ENCODE assay signal across 2 cellular contexts in genomic region chr10:73785221-73785720, GRCh38.
TF ChIP-seq lines count a peak whose summit lies in the region.

A gene with protein sequence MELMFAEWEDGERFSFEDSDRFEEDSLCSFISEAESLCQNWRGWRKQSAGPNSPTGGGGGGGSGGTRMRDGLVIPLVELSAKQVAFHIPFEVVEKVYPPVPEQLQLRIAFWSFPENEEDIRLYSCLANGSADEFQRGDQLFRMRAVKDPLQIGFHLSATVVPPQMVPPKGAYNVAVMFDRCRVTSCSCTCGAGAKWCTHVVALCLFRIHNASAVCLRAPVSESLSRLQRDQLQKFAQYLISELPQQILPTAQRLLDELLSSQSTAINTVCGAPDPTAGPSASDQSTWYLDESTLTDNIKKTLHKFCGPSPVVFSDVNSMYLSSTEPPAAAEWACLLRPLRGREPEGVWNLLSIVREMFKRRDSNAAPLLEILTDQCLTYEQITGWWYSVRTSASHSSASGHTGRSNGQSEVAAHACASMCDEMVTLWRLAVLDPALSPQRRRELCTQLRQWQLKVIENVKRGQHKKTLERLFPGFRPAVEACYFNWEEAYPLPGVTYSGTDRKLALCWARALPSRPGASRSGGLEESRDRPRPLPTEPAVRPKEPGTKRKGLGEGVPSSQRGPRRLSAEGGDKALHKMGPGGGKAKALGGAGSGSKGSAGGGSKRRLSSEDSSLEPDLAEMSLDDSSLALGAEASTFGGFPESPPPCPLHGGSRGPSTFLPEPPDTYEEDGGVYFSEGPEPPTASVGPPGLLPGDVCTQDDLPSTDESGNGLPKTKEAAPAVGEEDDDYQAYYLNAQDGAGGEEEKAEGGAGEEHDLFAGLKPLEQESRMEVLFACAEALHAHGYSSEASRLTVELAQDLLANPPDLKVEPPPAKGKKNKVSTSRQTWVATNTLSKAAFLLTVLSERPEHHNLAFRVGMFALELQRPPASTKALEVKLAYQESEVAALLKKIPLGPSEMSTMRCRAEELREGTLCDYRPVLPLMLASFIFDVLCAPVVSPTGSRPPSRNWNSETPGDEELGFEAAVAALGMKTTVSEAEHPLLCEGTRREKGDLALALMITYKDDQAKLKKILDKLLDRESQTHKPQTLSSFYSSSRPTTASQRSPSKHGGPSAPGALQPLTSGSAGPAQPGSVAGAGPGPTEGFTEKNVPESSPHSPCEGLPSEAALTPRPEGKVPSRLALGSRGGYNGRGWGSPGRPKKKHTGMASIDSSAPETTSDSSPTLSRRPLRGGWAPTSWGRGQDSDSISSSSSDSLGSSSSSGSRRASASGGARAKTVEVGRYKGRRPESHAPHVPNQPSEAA (N-terminal part only) (plus strand): TSS chr10:73785606. CDS start chr10:73785879, 273 bp downstream.

TF ChIP-seq in HCT116, 20 proteins besides CTCF, POLR2A, EP300 and RAD21 (continued from another document):
- TF ChIP-seq, protein P1, sequence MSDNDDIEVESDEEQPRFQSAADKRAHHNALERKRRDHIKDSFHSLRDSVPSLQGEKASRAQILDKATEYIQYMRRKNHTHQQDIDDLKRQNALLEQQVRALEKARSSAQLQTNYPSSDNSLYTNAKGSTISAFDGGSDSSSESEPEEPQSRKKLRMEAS (IDR thresholded peaks at IDR 0.05), result peak; percentile 7; the same call in 1 of the 2 replicates
- peak; percentile 74 for TF ChIP-seq POLR2AphosphoS5 (IDR thresholded peaks at IDR 0.05; ENCODE audit: low read depth, low read length)
- peak; percentile 41; the same call in 1 of the 2 replicates for TF ChIP-seq SIN3A (IDR thresholded peaks at IDR 0.05; ENCODE audit: low read depth)
- TF ChIP-seq SP1 (IDR thresholded peaks at IDR 0.05; ENCODE audit: low read depth), result peak; percentile 67
- TF ChIP-seq SRF (IDR thresholded peaks at IDR 0.05; ENCODE audit: low read depth), result no peak

TF ChIP-seq in neural cell, 6 proteins besides CTCF, POLR2A, EP300 and RAD21 (continued from another document):
- peak; percentile 49 for TF ChIP-seq TAF1 (IDR thresholded peaks at IDR 0.05; ENCODE audit: low read depth)
- TF ChIP-seq MXI1 (conservative IDR thresholded peaks at IDR 0.05; ENCODE audit: poor library complexity, severe bottlenecking), result peak; percentile 80
- TF ChIP-seq SMC3 (conservative IDR thresholded peaks at IDR 0.05; ENCODE audit: poor library complexity), result no peak
TF ChIP-seq in neural cell: peak in this region for 3.
